Comparison of ENCODE assay signal across 9 cellular contexts in the genomic region with DNA sequence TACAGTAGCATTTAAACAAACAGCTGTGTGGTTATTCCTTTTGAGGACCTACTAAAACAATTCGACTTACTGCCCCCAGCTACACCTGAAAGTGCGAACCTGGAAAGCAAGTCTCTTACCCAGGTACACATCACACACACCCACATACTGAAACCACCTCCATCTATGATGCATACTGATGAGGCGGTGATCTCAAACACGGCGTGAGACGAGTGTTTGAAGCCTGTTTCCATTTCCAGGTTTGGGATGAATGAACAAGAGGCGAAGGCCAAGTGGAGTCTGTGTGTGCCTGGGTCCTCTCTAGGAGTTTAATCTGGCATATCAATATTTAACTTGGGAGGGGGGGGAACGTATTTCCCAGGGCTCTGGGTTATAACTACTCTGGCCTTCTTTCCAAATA. TPM values are rescaled to one million over a fixed set of nuclear protein-coding genes. Genes with fewer than 3 reads are reported as not detected.
A peak's percentile ranks its signal among the peaks of the same experiment; 100 is the strongest.
DNase-seq lines count a peak whose midpoint lies in the region; ATAC-seq and TF ChIP-seq lines count a peak whose summit lies in the region.
"Had no signal": no experiment of that assay in that cellular context is flagged by ENCODE, and none has a peak within 500 bp of the region (broad histone marks: within the 10 kb centered on the region; RNA-seq: fewer than 3 reads in every experiment).

No MANE protein-coding gene starts in this region.

- no peak overlapping the region for H3K18ac ChIP-seq in IMR-90 (ENCODE audit: low read depth, low read length)

- WGBS in IMR-90 (ENCODE audit: extremely low coverage in 2 of 2, insufficient read length in 1 of 2), 2 experiments: 100% methylated on average over 4 of the region's 8 CpGs; no CpG with 5 or more reads in 1 of the 2 experiments

- H3K79me1 ChIP-seq in IMR-90 (ENCODE audit: low read depth in 1 of 2, low read length in 2 of 2): peaks cover 27 to 38% of the 10 kb centered on the region in 2 experiments

- no peak overlapping the region for H4K5ac ChIP-seq in IMR-90 (ENCODE audit: low read depth, low read length)

- H4K91ac ChIP-seq in IMR-90 (ENCODE audit: insufficient read depth, low read depth, low read length): no peak overlapping the region

- H3K36me3 ChIP-seq in CD4-positive, alpha-beta memory T cell (ENCODE audit: insufficient read depth, low read length): no peaks in the 10 kb centered on the region
- peaks cover 7% of the 10 kb centered on the region; the same call in 1 of the 2 replicates for H3K36me3 ChIP-seq in IMR-90 (ENCODE audit: control insufficient read depth, insufficient read depth, low read length)

- no peak overlapping the region for H3K56ac ChIP-seq in IMR-90 (ENCODE audit: extremely low read depth, insufficient read depth, low read length)

- H2BK120ac ChIP-seq in IMR-90 (ENCODE audit: low read depth, low read length): no peak overlapping the region

- no peak overlapping the region for H2BK15ac ChIP-seq in IMR-90 (ENCODE audit: low read depth, low read length)

- in situ Hi-C loops in IMR-90 (cut with MboI; ENCODE audit: low sequenced_read_pairs) (no loop called here), G401 (cut with HindIII; ENCODE audit: low sequenced_read_pairs) (no loop called here)

- no peaks in the 10 kb centered on the region for H4K20me1 ChIP-seq in IMR-90 (ENCODE audit: insufficient read depth, low read length)

- H3K4ac ChIP-seq in IMR-90 (ENCODE audit: low read depth, low read length): no peak overlapping the region

- H4K8ac ChIP-seq in IMR-90 (ENCODE audit: low read depth in 2 of 2, low read length in 2 of 2): no peak overlapping the region

- H3K9ac ChIP-seq in IMR-90 (ENCODE audit: low read depth, low read length): no peak overlapping the region

- peaks cover 20 to 33% of the 10 kb centered on the region in 2 donors for H3K36me3 Mint-ChIP-seq in CD4-positive, alpha-beta memory T cell
- peaks cover 44% of the 10 kb centered on the region for H3K36me3 Mint-ChIP-seq in activated naive CD8-positive, alpha-beta T cell treated with anti-CD3 and anti-CD28 coated beads, Interleukin-2, amount 50 U/mL, for 24 hours (ENCODE audit: low read depth)
- H3K36me3 Mint-ChIP-seq in nephron progenitor cell (ENCODE audit: low read depth): peaks cover 40% of the 10 kb centered on the region

- H3K9me1 ChIP-seq in IMR-90 (ENCODE audit: insufficient read depth, low read length): peaks cover 8% of the 10 kb centered on the region; the same call in 1 of the 2 replicates

- H3K9me3 ChIP-seq in CD4-positive, alpha-beta memory T cell (ENCODE audit: control insufficient read depth in 1 of 2, low read length in 2 of 2): no peaks in the 10 kb centered on the region
- H3K9me3 ChIP-seq in IMR-90 (ENCODE audit: control insufficient read depth, insufficient read depth, low read length): peaks cover 7% of the 10 kb centered on the region

- no peak overlapping the region for H3K4me3 ChIP-seq in CD4-positive, alpha-beta memory T cell (ENCODE audit: low read length in 2 of 2)
- no peak overlapping the region for H3K4me3 ChIP-seq in IMR-90 (ENCODE audit: insufficient read depth, low read depth, low read length)

- intact Hi-C loops in CD4-positive, alpha-beta memory T cell (cut with micrococcal nuclease): loop anchor here (2.0 to 5.0 kb wide), 2 partner anchors 114 to 543 kb away; a partner anchor contains a TSS
- intact Hi-C loops in IMR-90 (cut with micrococcal nuclease): no loop called here

- peaks cover 33% of the 10 kb centered on the region for H3K4me1 ChIP-seq in CD4-positive, alpha-beta memory T cell (ENCODE audit: insufficient read depth, low read length)
- peaks cover 12% of the 10 kb centered on the region for H3K4me1 ChIP-seq in IMR-90 (ENCODE audit: control insufficient read depth, insufficient read depth, low read length)

- TF ChIP-seq CTCF in IMR-90 (conservative IDR thresholded peaks at IDR 0.05; ENCODE audit: low read depth, low read length) (no peak), nephron progenitor cell (IDR thresholded peaks at IDR 0.05) (no peak)

- H3K27me3 Mint-ChIP-seq in CD4-positive, alpha-beta memory T cell: no peaks in the 10 kb centered on the region
- peaks cover 3% of the 10 kb centered on the region for H3K27me3 Mint-ChIP-seq in activated naive CD8-positive, alpha-beta T cell treated with anti-CD3 and anti-CD28 coated beads, Interleukin-2, amount 50 U/mL, for 24 hours
- H3K27me3 Mint-ChIP-seq in nephron progenitor cell (ENCODE audit: low read depth, poor library complexity): peaks cover 31% of the 10 kb centered on the region

- CTCF ChIA-PET in CD4-positive, alpha-beta memory T cell (lab: Charles Lee; ENCODE audit: partially characterized antibody): interaction anchor here (0.6 to 2.4 kb wide), 4 partner anchors 46 to 469 kb away, joined by 3 to 26 read pairs (median 3); no protein-coding TSS in a partner anchor
- CTCF ChIA-PET in IMR-90 (lab: Yijun Ruan, JAX): no interaction called here

- BruUV-seq in IMR-90 (replicated peaks; lab: Mats Ljungman, UMichigan): TSS peak; percentile 40

- H3K14ac ChIP-seq in IMR-90 (replicated peaks; ENCODE audit: low read depth, low read length): no peak overlapping the region; the same call in 1 of the 2 replicates

- peaks cover 28 to 61% (median 42%) of the 10 kb centered on the region in 4 donors for H3K4me1 Mint-ChIP-seq in CD4-positive, alpha-beta memory T cell
- peaks cover 39% of the 10 kb centered on the region for H3K4me1 Mint-ChIP-seq in activated naive CD8-positive, alpha-beta T cell treated with anti-CD3 and anti-CD28 coated beads, Interleukin-2, amount 50 U/mL, for 24 hours
- peaks cover 24% of the 10 kb centered on the region for H3K4me1 Mint-ChIP-seq in nephron progenitor cell

- peak overlapping the region in 5 of 7 donors; percentile 48 to 97 (median 78) for H3K27ac Mint-ChIP-seq in CD4-positive, alpha-beta memory T cell
- peak overlapping the region; percentile 69 for H3K27ac Mint-ChIP-seq in activated naive CD8-positive, alpha-beta T cell treated with anti-CD3 and anti-CD28 coated beads, Interleukin-2, amount 50 U/mL, for 24 hours
- H3K27ac Mint-ChIP-seq in nephron progenitor cell: no peak overlapping the region

- no peak overlapping the region for H2AK9ac ChIP-seq in IMR-90 (replicated peaks; ENCODE audit: low read depth, low read length, poor library complexity)

- POLR2A ChIA-PET in CD4-positive, alpha-beta memory T cell (lab: Charles Lee; ENCODE audit: partially characterized antibody): interaction anchor here (1.0 to 4.0 kb wide), 6 partner anchors 11 to 462 kb away, joined by 3 to 62 read pairs (median 18); a partner anchor contains a TSS
- POLR2A ChIA-PET in IMR-90 (lab: Charles Lee; ENCODE audit: unreplicated experiment): no interaction called here

- H2BK20ac ChIP-seq in IMR-90 (ENCODE audit: low read depth, low read length): no peak overlapping the region

- dilution Hi-C loops in IMR-90 (cut with HindIII; ENCODE audit: low sequenced_read_pairs, unreplicated experiment): no loop called here

- ATAC-seq in IMR-90 (ENCODE audit: low read depth) (no peak), HG02763 (IDR thresholded peaks at IDR 0.05; ENCODE audit: unreplicated experiment) (no peak), HG03521 (IDR thresholded peaks at IDR 0.05; ENCODE audit: unreplicated experiment) (no peak)
- no peak for ATAC-seq in activated naive CD8-positive, alpha-beta T cell treated with anti-CD3 and anti-CD28 coated beads, Interleukin-2, amount 50 U/mL, for 24 hours

- no peak overlapping the region for H2BK5ac ChIP-seq in IMR-90 (ENCODE audit: low read depth, low read length, poor library complexity, severe bottlenecking)

- H3K27me3 ChIP-seq in CD4-positive, alpha-beta memory T cell (ENCODE audit: insufficient read depth, low read length): no peaks in the 10 kb centered on the region
- no peaks in the 10 kb centered on the region for H3K27me3 ChIP-seq in IMR-90 (ENCODE audit: control insufficient read depth, insufficient read depth, low read length)

- H3K9me3 Mint-ChIP-seq in CD4-positive, alpha-beta memory T cell: peaks cover 0 to 7% (median 0%) of the 10 kb centered on the region in 8 donors
- H3K9me3 Mint-ChIP-seq in activated naive CD8-positive, alpha-beta T cell treated with anti-CD3 and anti-CD28 coated beads, Interleukin-2, amount 50 U/mL, for 24 hours: peaks cover 8% of the 10 kb centered on the region
- H3K9me3 Mint-ChIP-seq in nephron progenitor cell: peaks cover 32% of the 10 kb centered on the region

- no peak for TF ChIP-seq RAD21 in IMR-90 (IDR thresholded peaks at IDR 0.05; ENCODE audit: low read length)

- DNase-seq in CD4-positive, alpha-beta memory T cell: no peak
- DNase-seq in IMR-90 (no peak), nephron progenitor cell (no peak), DMS153 treated with DMSO at 0.1 percent for 48 hours (lab: John Stamatoyannopoulos, UW; ENCODE audit: unreplicated experiment) (no peak), G401 (ENCODE audit: low spot score) (no peak)
- no peak for DNase-seq in activated naive CD8-positive, alpha-beta T cell treated with anti-CD3 and anti-CD28 coated beads, Interleukin-2, amount 50 U/mL, for 24 hours
- DNase-seq: stimulated activated CD4-positive, alpha-beta T cell treated with anti-CD3 and anti-CD28 coated beads, Interleukin-2, amount 100 ng/mL, for 24 hours had no signal

- peak overlapping the region; percentile 75 to 89 (median 86) for H3K4me3 Mint-ChIP-seq in CD4-positive, alpha-beta memory T cell
- H3K4me3 Mint-ChIP-seq in activated naive CD8-positive, alpha-beta T cell treated with anti-CD3 and anti-CD28 coated beads, Interleukin-2, amount 50 U/mL, for 24 hours: peak overlapping the region; percentile 77
- H3K4me3 Mint-ChIP-seq in nephron progenitor cell: peak overlapping the region; percentile 78

- 0 out of 2 replicates have a peak overlapping the region, but pooled peaks have one; percentile 5 for H3K4me2 ChIP-seq in IMR-90 (ENCODE audit: low read depth, low read length)

- H2AK5ac ChIP-seq in IMR-90 (ENCODE audit: low read depth, low read length): no peak overlapping the region

- TF ChIP-seq POLR2A in IMR-90 (IDR thresholded peaks at IDR 0.05; ENCODE audit: low read depth, low read length): no peak

- H3K23ac ChIP-seq in IMR-90 (ENCODE audit: low read depth, low read length): no peak overlapping the region

- no peak overlapping the region for H2AFZ ChIP-seq in IMR-90 (replicated peaks; ENCODE audit: low read length, poor library complexity)

- no peak overlapping the region for H3K27ac ChIP-seq in CD4-positive, alpha-beta memory T cell (ENCODE audit: low read depth, low read length)
- no peak overlapping the region for H3K27ac ChIP-seq in IMR-90 (ENCODE audit: insufficient read depth, low read length)

RNA-seq across cellular contexts. Expression of a gene that starts 1.6 kb away (rescaled TPM):
- 10 to 100 TPM; 20.3 to 20.8 TPM for total RNA-seq in CD4-positive, alpha-beta memory T cell
- 10 to 100 TPM; 17.5 to 24.9 TPM for polyA plus RNA-seq in CD4-positive, alpha-beta memory T cell
- total RNA-seq in IMR-90 (2012; rRNA removed): 16.4 and 17.7 TPM in 2 replicates
- polyA plus RNA-seq in IMR-90 (2012; rRNA removed): 25.2 and 26.1 TPM in 2 replicates
- polyA plus RNA-seq in IMR-90 (2012; cell fraction: cytosol; rRNA removed): 21.9 and 30.3 TPM in 2 replicates
- 8.1 and 11.7 TPM in 2 replicates for polyA plus RNA-seq in IMR-90 (2012; cell fraction: nucleus; rRNA removed; ENCODE audit: low replicate concordance)
- 24.2 and 26.1 TPM in 2 replicates for total RNA-seq in G401 (2014; rRNA removed; shearing (Covaris generic))

RNA-seq across cellular contexts. Expression of a gene that starts 31.0 kb away (rescaled TPM):
- total RNA-seq in CD4-positive, alpha-beta memory T cell: 10 to 100 TPM; 14.0 TPM
- polyA plus RNA-seq in CD4-positive, alpha-beta memory T cell: 10 to 100 TPM; 34.8 to 50.4 TPM
- 53.6 and 75.3 TPM in 2 replicates for total RNA-seq in IMR-90 (2012; rRNA removed)
- 38.0 and 54.7 TPM in 2 replicates for polyA plus RNA-seq in IMR-90 (2012; rRNA removed)
- polyA plus RNA-seq in IMR-90 (2012; cell fraction: cytosol; rRNA removed): 14.8 and 19.0 TPM in 2 replicates
- 4.3 and 18.5 TPM in 2 replicates for polyA plus RNA-seq in IMR-90 (2012; cell fraction: nucleus; rRNA removed; ENCODE audit: low replicate concordance)
- total RNA-seq in G401 (2014; rRNA removed; shearing (Covaris generic)): 61.3 and 71.8 TPM in 2 replicates
